In genomic region chrX:37640142-37640541, GRCh38 we compare ENCODE assay signal across 16 cellular contexts.
"Had no signal": no experiment of that assay in that cellular context is flagged by ENCODE, and none has a peak within 500 bp of the region (broad histone marks: within the 10 kb centered on the region; RNA-seq: fewer than 3 reads in every experiment).

No MANE protein-coding gene starts in this region.

- H3K4me3 ChIP-seq: ascending aorta, breast epithelium, lung, sigmoid colon, testis had no signal

- ATAC-seq: activated T-cell treated with anti-CD3 and anti-CD28 coated beads, Interleukin-2, amount 50 U/mL, for 72 hours; left lobe of liver; natural killer cell treated with Interleukin-12 subunit alpha and Interleukin-12 subunit beta and Interleukin-15 and Interleukin-18, amount 100 ng/mL, for 72 hours; stimulated activated effector memory CD8-positive, alpha-beta T cell treated with anti-CD3 and anti-CD28 coated beads, Interleukin-12 subunit alpha, Interleukin-12 subunit beta, amount 100 ng/mL, for 72 hours had no signal

- DNase-seq: activated CD4-positive, alpha-beta T cell treated with anti-CD3 and anti-CD28 coated beads, Interleukin-2, amount 50 U/mL, for 4 hours; activated gamma-delta T cell; activated T-cell treated with anti-CD3 and anti-CD28 coated beads, Interleukin-2, amount 50 U/mL, for 72 hours; effector CD4-positive, alpha-beta T cell; hypothalamus; kidney; sigmoid colon; stimulated activated CD4-positive, alpha-beta T cell treated with anti-CD3 and anti-CD28 coated beads, Interleukin-4, amount 100 ng/mL, for 24 hours; testis had no signal

- H3K9me3 ChIP-seq: ascending aorta, breast epithelium, sigmoid colon, testis had no signal

- H3K27ac ChIP-seq: ascending aorta, breast epithelium, parathyroid adenoma, sigmoid colon, testis had no signal

- H3K36me3 ChIP-seq: ascending aorta, breast epithelium, sigmoid colon had no signal

- H3K27me3 ChIP-seq: ascending aorta, sigmoid colon, testis had no signal
